Comparison of ENCODE assay signal across 2 cellular contexts in the genomic region with DNA sequence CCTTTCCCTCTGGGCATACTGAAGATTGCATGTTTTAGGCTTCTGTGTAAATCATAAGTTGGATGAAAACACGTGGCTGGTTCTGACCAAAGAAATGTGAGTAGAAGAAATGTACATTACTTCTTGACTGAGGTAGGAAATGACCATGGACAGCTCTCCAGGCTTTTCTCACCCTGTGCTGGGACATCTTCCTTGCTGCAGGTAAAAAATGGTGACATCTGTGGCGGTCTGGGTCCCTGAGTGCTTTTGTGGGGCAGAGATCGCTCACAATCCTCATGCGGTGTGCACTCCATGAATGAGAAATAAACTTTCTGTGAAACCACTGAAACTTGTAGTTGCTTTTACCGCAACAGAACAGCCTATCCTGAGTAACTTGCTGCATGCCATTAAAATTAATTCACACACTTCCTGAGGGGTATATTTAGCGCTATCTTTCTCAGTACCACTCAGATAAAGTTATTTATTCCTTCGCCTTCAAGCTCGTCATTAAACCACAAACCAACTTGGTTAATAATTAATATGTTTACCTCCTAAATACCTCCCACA.
TF ChIP-seq lines count a peak whose summit lies in the region.

No MANE protein-coding gene starts in this region.

TF ChIP-seq in A549, 52 proteins besides CTCF, POLR2A, EP300 and RAD21 (continued from another document):
- TF ChIP-seq, protein P1, sequence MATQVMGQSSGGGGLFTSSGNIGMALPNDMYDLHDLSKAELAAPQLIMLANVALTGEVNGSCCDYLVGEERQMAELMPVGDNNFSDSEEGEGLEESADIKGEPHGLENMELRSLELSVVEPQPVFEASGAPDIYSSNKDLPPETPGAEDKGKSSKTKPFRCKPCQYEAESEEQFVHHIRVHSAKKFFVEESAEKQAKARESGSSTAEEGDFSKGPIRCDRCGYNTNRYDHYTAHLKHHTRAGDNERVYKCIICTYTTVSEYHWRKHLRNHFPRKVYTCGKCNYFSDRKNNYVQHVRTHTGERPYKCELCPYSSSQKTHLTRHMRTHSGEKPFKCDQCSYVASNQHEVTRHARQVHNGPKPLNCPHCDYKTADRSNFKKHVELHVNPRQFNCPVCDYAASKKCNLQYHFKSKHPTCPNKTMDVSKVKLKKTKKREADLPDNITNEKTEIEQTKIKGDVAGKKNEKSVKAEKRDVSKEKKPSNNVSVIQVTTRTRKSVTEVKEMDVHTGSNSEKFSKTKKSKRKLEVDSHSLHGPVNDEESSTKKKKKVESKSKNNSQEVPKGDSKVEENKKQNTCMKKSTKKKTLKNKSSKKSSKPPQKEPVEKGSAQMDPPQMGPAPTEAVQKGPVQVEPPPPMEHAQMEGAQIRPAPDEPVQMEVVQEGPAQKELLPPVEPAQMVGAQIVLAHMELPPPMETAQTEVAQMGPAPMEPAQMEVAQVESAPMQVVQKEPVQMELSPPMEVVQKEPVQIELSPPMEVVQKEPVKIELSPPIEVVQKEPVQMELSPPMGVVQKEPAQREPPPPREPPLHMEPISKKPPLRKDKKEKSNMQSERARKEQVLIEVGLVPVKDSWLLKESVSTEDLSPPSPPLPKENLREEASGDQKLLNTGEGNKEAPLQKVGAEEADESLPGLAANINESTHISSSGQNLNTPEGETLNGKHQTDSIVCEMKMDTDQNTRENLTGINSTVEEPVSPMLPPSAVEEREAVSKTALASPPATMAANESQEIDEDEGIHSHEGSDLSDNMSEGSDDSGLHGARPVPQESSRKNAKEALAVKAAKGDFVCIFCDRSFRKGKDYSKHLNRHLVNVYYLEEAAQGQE (IDR thresholded peaks at IDR 0.05) = peak; percentile 68; the same call in 1 of the 2 replicates
- no peak for TF ChIP-seq MYC (IDR thresholded peaks at IDR 0.05; ENCODE audit: borderline replicate concordance, low read length)
TF ChIP-seq in A549: peak in this region for 1.

TF ChIP-seq in HEK293, 187 proteins besides CTCF, POLR2A, EP300 and RAD21 (continued from another document):
- TF ChIP-seq, protein P1 (tag by site-specific recombination; IDR thresholded peaks at IDR 0.05) = peak; percentile 79
- TF ChIP-seq, protein P2, sequence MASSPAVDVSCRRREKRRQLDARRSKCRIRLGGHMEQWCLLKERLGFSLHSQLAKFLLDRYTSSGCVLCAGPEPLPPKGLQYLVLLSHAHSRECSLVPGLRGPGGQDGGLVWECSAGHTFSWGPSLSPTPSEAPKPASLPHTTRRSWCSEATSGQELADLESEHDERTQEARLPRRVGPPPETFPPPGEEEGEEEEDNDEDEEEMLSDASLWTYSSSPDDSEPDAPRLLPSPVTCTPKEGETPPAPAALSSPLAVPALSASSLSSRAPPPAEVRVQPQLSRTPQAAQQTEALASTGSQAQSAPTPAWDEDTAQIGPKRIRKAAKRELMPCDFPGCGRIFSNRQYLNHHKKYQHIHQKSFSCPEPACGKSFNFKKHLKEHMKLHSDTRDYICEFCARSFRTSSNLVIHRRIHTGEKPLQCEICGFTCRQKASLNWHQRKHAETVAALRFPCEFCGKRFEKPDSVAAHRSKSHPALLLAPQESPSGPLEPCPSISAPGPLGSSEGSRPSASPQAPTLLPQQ (tag by site-specific recombination; IDR thresholded peaks at IDR 0.05) = no peak
